12 cellular contexts compared by ENCODE assay signal in the genomic region with DNA sequence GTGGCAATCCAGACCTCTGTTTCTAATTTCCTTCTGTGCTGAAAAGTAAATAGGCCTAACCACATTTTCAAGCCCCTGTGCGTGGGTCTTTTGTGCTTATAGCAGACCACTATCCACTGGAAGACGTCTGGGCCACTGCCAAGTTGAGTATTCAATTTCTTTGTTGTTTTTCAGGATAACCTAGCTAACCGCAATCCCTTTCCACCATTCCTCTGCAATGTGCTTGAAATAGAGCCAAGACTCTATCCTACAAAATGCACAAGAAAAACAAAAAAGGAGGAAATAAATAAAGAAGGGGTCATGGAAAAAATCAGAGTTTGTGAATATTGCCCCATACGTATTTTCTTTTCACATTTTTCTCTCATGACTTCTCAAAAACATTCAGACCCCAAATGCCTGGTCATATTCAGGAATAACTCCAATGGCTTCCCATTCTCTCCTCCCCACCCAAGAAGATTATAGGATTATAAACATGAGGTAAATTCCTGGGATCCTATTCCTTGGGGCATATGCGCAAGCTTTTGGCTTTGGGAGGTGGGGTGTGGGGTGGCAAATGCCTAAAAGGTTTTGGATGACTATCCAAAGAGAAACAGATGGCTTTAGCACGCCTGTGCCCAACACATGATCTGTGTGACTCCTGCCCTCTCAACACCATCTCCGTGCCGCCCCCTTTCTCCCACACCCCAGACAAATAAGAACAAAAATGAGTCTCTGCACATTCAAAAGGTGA.
DNase-seq lines count a peak whose midpoint lies in the region; TF ChIP-seq lines count a peak whose summit lies in the region.
"Had no signal": no experiment of that assay in that cellular context is flagged by ENCODE, and none has a peak within 500 bp of the region (broad histone marks: within the 10 kb centered on the region; RNA-seq: fewer than 3 reads in every experiment).

No MANE protein-coding gene starts in this region.

- H3K79me2 ChIP-seq in osteoblast (ENCODE audit: insufficient read depth, low read length): no peaks in the 10 kb centered on the region

- POLR2A ChIA-PET in A673 (lab: Charles Lee; ENCODE audit: low non-redundant PET): interaction anchor here (0.7 kb wide), 1 partner anchor 11 kb away, joined by 7 read pairs; no protein-coding TSS in a partner anchor

- peak; percentile 82 for DNase-seq in ELR (ENCODE audit: low read depth)
- peak; percentile 39 for DNase-seq in NCI-H2107 treated with DMSO at 0.1 percent for 48 hours (lab: John Stamatoyannopoulos, UW; ENCODE audit: unreplicated experiment)
- peak; percentile 93 for DNase-seq in dedifferentiated amniotic fluid mesenchymal stem cell (ENCODE audit: extremely low spot score)
- DNase-seq in osteoblast (ENCODE audit: insufficient read length, low spot score, missing footprints): peak; percentile 44
- no peak for DNase-seq in activated CD4-positive, alpha-beta T cell treated with anti-CD3 and anti-CD28 coated beads, Interleukin-2, amount 50 U/mL, for 4 hours
- no peak for DNase-seq in HUDEP-2 (lab: John Stamatoyannopoulos, UW; ENCODE audit: unreplicated experiment in 76 of 76)
- no peak for DNase-seq in A673 (ENCODE audit: low spot score)
- DNase-seq in uterus: no peak
- DNase-seq: activated naive CD4-positive, alpha-beta T cell treated with Interleukin-2 at 50 U/mL for 16 hours; NCI-H1436 treated with DMSO at 0.1 percent for 48 hours; RPMI8226 had no signal

- no TSS peak for BruUV-seq in A673 (replicated peaks; lab: Mats Ljungman, UMichigan)

- no peaks in the 10 kb centered on the region for H3K36me3 ChIP-seq in osteoblast (ENCODE audit: insufficient read depth, low read length)
- no peaks in the 10 kb centered on the region for H3K36me3 ChIP-seq in A673 (ENCODE audit: insufficient read depth, low read length, poor library complexity, severe bottlenecking)
- H3K36me3 ChIP-seq in uterus: no peaks in the 10 kb centered on the region
- H3K36me3 ChIP-seq: neutrophil had no signal

- H3K9me3 ChIP-seq in osteoblast (ENCODE audit: low read depth, low read length) (no peaks in the 10 kb centered on the region), A673 (ENCODE audit: low read depth, low read length, poor library complexity, severe bottlenecking) (no peaks in the 10 kb centered on the region), uterus (no peaks in the 10 kb centered on the region)
- H3K9me3 ChIP-seq: neutrophil had no signal

- TF ChIP-seq POLR2A in uterus (IDR thresholded peaks at IDR 0.05): no peak

- no peaks in the 10 kb centered on the region for H4K20me1 ChIP-seq in osteoblast (ENCODE audit: insufficient read depth, low read length)

- H2AFZ ChIP-seq in osteoblast (ENCODE audit: low read length): no peak overlapping the region

- no peaks in the 10 kb centered on the region for H3K27me3 ChIP-seq in osteoblast (ENCODE audit: insufficient read depth, low read length)
- peaks cover 29% of the 10 kb centered on the region for H3K27me3 ChIP-seq in A673 (replicated peaks; ENCODE audit: insufficient read depth, low read depth, low read length, poor library complexity)
- no peaks in the 10 kb centered on the region for H3K27me3 ChIP-seq in uterus

- H3K4me2 ChIP-seq in osteoblast (ENCODE audit: insufficient read depth, low read length): peak overlapping the region; percentile 53

- TF ChIP-seq CTCF in osteoblast (IDR thresholded peaks at IDR 0.05; ENCODE audit: extremely low read depth, low read depth, low read length) (no peak), A673 (conservative IDR thresholded peaks at IDR 0.05; ENCODE audit: low read depth, low read length) (no peak), uterus (IDR thresholded peaks at IDR 0.05) (no peak)

- H3K4me1 ChIP-seq in osteoblast (ENCODE audit: insufficient read depth, low read length) (peaks cover 88% of the 10 kb centered on the region), A673 (ENCODE audit: insufficient read depth, low read length, poor library complexity, severe bottlenecking) (no peaks in the 10 kb centered on the region), uterus (peaks cover 0 to 5% of the 10 kb centered on the region in 2 donors)

- H3K27ac ChIP-seq in osteoblast (ENCODE audit: low read depth, low read length) (peak overlapping the region; percentile 99), A673 (ENCODE audit: low read depth, low read length, poor library complexity, severe bottlenecking) (no peak overlapping the region), uterus (peak overlapping the region in 1 of 2 donors; percentile 69)
- H3K27ac ChIP-seq: neutrophil had no signal

- intact Hi-C loops in A673 (cut with micrococcal nuclease; ENCODE audit: unreplicated experiment): no loop called here
- intact Hi-C loops in uterus (cut with DNase I; ENCODE audit: low total_unique reads): no loop called here

- H3K4me3 ChIP-seq in osteoblast (ENCODE audit: insufficient read depth, low read length) (no peak overlapping the region), A673 (ENCODE audit: low read depth, low read length, poor library complexity, severe bottlenecking) (no peak overlapping the region), uterus (no peak overlapping the region)

- CTCF ChIA-PET in A673 (lab: Charles Lee): no interaction called here

Comparison
In these comparisons a context has a peak if more than half of its experiments do, and no peak if none do; other contexts are left out.
1. DNase-seq: peak in ELR (single experiment), NCI-H2107 treated with DMSO at 0.1 percent for 48 hours (single experiment), dedifferentiated amniotic fluid mesenchymal stem cell (single experiment) and osteoblast (single experiment); none in activated CD4-positive, alpha-beta T cell treated with anti-CD3 and anti-CD28 coated beads, Interleukin-2, amount 50 U/mL, for 4 hours (0 of 2), HUDEP-2 (0 of 76), A673 (single experiment) and uterus (0 of 2).